8 cellular contexts compared by ENCODE assay signal in the genomic region with DNA sequence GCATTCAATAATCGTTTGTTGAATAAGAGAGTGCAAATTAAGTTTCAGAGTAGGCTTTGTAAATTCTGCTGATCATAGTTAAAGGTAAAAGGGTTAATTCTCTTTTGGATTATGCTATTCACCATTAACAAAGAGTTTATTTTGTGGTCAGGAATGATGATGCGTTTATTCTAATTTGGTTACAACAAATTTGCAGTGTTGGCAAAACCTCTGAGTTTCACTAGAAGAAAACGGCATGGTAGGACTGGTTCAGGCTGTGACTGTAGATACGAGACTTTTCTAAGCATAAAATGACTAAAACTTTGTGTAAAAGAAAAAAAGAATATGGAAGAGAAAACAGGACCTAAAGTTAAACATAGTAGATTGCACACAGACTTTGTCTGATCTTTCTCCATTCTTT.
"Had no signal": no experiment of that assay in that cellular context is flagged by ENCODE, and none has a peak within 500 bp of the region (broad histone marks: within the 10 kb centered on the region; RNA-seq: fewer than 3 reads in every experiment).

No MANE protein-coding gene starts in this region.

- H3K9ac ChIP-seq: GM23248 had no signal

- H3K4me1 Mint-ChIP-seq: H9 had no signal

- H3K4me3 Mint-ChIP-seq: H9, IgD-negative memory B cell had no signal

- DNase-seq: GM23248, GOT3, H9, HCEC 1CT, KBM-7 had no signal

- H3K36me3 Mint-ChIP-seq: IgD-negative memory B cell had no signal

- H3K27me3 Mint-ChIP-seq: IgD-negative memory B cell had no signal

- H3K9me3 Mint-ChIP-seq: H9 had no signal

- H3K4me3 ChIP-seq: GM23248 had no signal

- ATAC-seq: HepG2 had no signal

- H2AFZ ChIP-seq: GM23248 had no signal

- H3K27ac ChIP-seq: GM23248, HL-60 had no signal

- H3K27ac Mint-ChIP-seq: H9, IgD-negative memory B cell had no signal
